Comparison of ENCODE assay signal across 23 cellular contexts in genomic region chr9:2771661-2772060, GRCh38. TPM values are rescaled to one million over a fixed set of nuclear protein-coding genes. Genes with fewer than 3 reads are reported as not detected.
DNase-seq lines count a peak whose midpoint lies in the region; ATAC-seq, FAIRE-seq and TF ChIP-seq lines count a peak whose summit lies in the region.
"Had no signal": no experiment of that assay in that cellular context is flagged by ENCODE, and none has a peak within 500 bp of the region (broad histone marks: within the 10 kb centered on the region; RNA-seq: fewer than 3 reads in every experiment).

No MANE protein-coding gene starts in this region.

- H3K4me1 Mint-ChIP-seq in GM23338 (peaks cover 14% of the 10 kb centered on the region), astrocyte (ENCODE audit: low read depth, unreplicated experiment) (peaks cover 5% of the 10 kb centered on the region)
- H3K4me1 Mint-ChIP-seq: stimulated activated memory B cell treated with anti-CD40 and anti-IgM and Interleukin-4, amounts not matched to agents 10 μg/mL and 1 μg/mL and 100 μg/mL, for 72 hours had no signal

- ATAC-seq in GM23338: no peak
- ATAC-seq in foreskin keratinocyte: no peak
- ATAC-seq in lower lobe of right lung: no peak
- ATAC-seq: CD8-positive, alpha-beta T cell; gastrocnemius medialis; HCT116; stimulated activated memory B cell treated with anti-CD40 and anti-IgM and Interleukin-4, amounts not matched to agents 10 μg/mL and 1 μg/mL and 100 μg/mL, for 72 hours had no signal

- peaks cover 27% of the 10 kb centered on the region for H3K79me2 ChIP-seq in GM23338 (replicated peaks; ENCODE audit: insufficient read depth)
- peaks cover 17% of the 10 kb centered on the region for H3K79me2 ChIP-seq in astrocyte (ENCODE audit: insufficient read depth, low read length)

- peaks cover 23% of the 10 kb centered on the region for H3K4me1 ChIP-seq in GM23338 (ENCODE audit: insufficient read depth)
- no peaks in the 10 kb centered on the region for H3K4me1 ChIP-seq in astrocyte (ENCODE audit: insufficient read depth, low read length)
- H3K4me1 ChIP-seq in foreskin keratinocyte: no peaks in the 10 kb centered on the region
- no peaks in the 10 kb centered on the region for H3K4me1 ChIP-seq in lower lobe of right lung
- H3K4me1 ChIP-seq: gastrocnemius medialis had no signal

- no peak overlapping the region for H3K4me3 Mint-ChIP-seq in GM23338
- no peak overlapping the region for H3K4me3 Mint-ChIP-seq in astrocyte (ENCODE audit: unreplicated experiment)
- H3K4me3 Mint-ChIP-seq: CD8-positive, alpha-beta T cell; stimulated activated memory B cell treated with anti-CD40 and anti-IgM and Interleukin-4, amounts not matched to agents 10 μg/mL and 1 μg/mL and 100 μg/mL, for 72 hours had no signal

- H2AFZ ChIP-seq in GM23338 (no peak overlapping the region), astrocyte (ENCODE audit: low read depth, low read length) (no peak overlapping the region)

- H3K4me2 ChIP-seq in GM23338: no peak overlapping the region
- no peak overlapping the region for H3K4me2 ChIP-seq in astrocyte (ENCODE audit: low read length)

- peaks cover 4% of the 10 kb centered on the region; the same call in 1 of the 2 replicates for H3K9me2 ChIP-seq in GM23338 (ENCODE audit: insufficient read depth)

- H3K27ac ChIP-seq in GM23338 (ENCODE audit: low read depth): 0 out of 2 replicates have a peak overlapping the region, but pooled peaks have one; percentile 40
- no peak overlapping the region for H3K27ac ChIP-seq in astrocyte (ENCODE audit: low read depth, low read length)
- H3K27ac ChIP-seq in foreskin keratinocyte: no peak overlapping the region
- no peak overlapping the region for H3K27ac ChIP-seq in lower lobe of right lung
- H3K27ac ChIP-seq: gastrocnemius medialis, neutrophil, testis had no signal

- TF ChIP-seq CTCF in GM23338 (conservative IDR thresholded peaks at IDR 0.05; ENCODE audit: low read depth in 2 of 2) (no peak), astrocyte (IDR thresholded peaks at IDR 0.05; ENCODE audit: insufficient read depth, low read depth, low read length) (no peak), foreskin keratinocyte (conservative IDR thresholded peaks at IDR 0.05) (no peak), lower lobe of right lung (IDR thresholded peaks at IDR 0.05) (no peak)

- H3K27me3 ChIP-seq in GM23338 (ENCODE audit: insufficient read depth) (no peaks in the 10 kb centered on the region), astrocyte (ENCODE audit: insufficient read depth, low read length) (no peaks in the 10 kb centered on the region), foreskin keratinocyte (no peaks in the 10 kb centered on the region), lower lobe of right lung (ENCODE audit: low read depth) (no peaks in the 10 kb centered on the region)
- H3K27me3 ChIP-seq: gastrocnemius medialis, neutrophil, testis had no signal

- intact Hi-C loops in lower lobe of right lung (cut with DNase I): no loop called here

- no peak for FAIRE-seq in astrocyte (lab: Jason Lieb, UNC)
- FAIRE-seq: endometrium had no signal

- H3K9me3 Mint-ChIP-seq in GM23338 (peaks cover 31% of the 10 kb centered on the region; the same call in 2 of the 3 replicates), astrocyte (ENCODE audit: unreplicated experiment) (peaks cover 19% of the 10 kb centered on the region)

- H3K9ac ChIP-seq in astrocyte (ENCODE audit: low read length): no peak overlapping the region

- no peaks in the 10 kb centered on the region for H3F3A ChIP-seq in GM23338 (replicated peaks; ENCODE audit: low read depth)

- H3K36me3 ChIP-seq in GM23338 (ENCODE audit: insufficient read depth) (peaks cover 18% of the 10 kb centered on the region), astrocyte (ENCODE audit: insufficient read depth, low read length) (peaks cover 33% of the 10 kb centered on the region), lower lobe of right lung (peaks cover 31% of the 10 kb centered on the region)
- H3K36me3 ChIP-seq: neutrophil had no signal

- peak; percentile 13 for DNase-seq in AG08395 (ENCODE audit: low spot score)
- DNase-seq in GM23338 (ENCODE audit: low spot score): no peak
- no peak for DNase-seq in astrocyte (ENCODE audit: low read depth)
- DNase-seq in left kidney (ENCODE audit: low read depth, low spot score): peak; percentile 6
- DNase-seq in cerebellum (ENCODE audit: low spot score): no peak
- no peak for DNase-seq in D341Med (ENCODE audit: low spot score)
- no peak for DNase-seq in foreskin keratinocyte
- no peak for DNase-seq in lower lobe of right lung
- DNase-seq: activated gamma-delta T cell treated with Interleukin-2 at 50 U/mL for 16 hours; anterior cingulate cortex; CD8-positive, alpha-beta T cell; DMS79; gastrocnemius medialis; left cardiac atrium; NCI-H1930; NCI-H510A; testis had no signal

- H3K4me3 ChIP-seq in GM23338 (no peak overlapping the region), astrocyte (ENCODE audit: insufficient read depth, low read depth, low read length) (no peak overlapping the region), lower lobe of right lung (no peak overlapping the region)
- H3K4me3 ChIP-seq: gastrocnemius medialis, testis had no signal

- H3K36me3 Mint-ChIP-seq in GM23338 (ENCODE audit: low read depth): peaks cover 62% of the 10 kb centered on the region
- peaks cover 55% of the 10 kb centered on the region for H3K36me3 Mint-ChIP-seq in astrocyte (ENCODE audit: low read depth, unreplicated experiment)

- H3K9me3 ChIP-seq in astrocyte (ENCODE audit: insufficient read depth, low read depth, low read length): peaks cover 2% of the 10 kb centered on the region
- peaks cover 27% of the 10 kb centered on the region for H3K9me3 ChIP-seq in lower lobe of right lung
- H3K9me3 ChIP-seq: neutrophil, testis had no signal

- H3K27me3 Mint-ChIP-seq in GM23338 (ENCODE audit: insufficient read depth, low read depth, poor library complexity) (no peaks in the 10 kb centered on the region), astrocyte (ENCODE audit: low read depth, unreplicated experiment) (no peaks in the 10 kb centered on the region)
- H3K27me3 Mint-ChIP-seq: stimulated activated memory B cell treated with anti-CD40 and anti-IgM and Interleukin-4, amounts not matched to agents 10 μg/mL and 1 μg/mL and 100 μg/mL, for 72 hours had no signal

- H4K20me1 ChIP-seq in GM23338 (replicated peaks; ENCODE audit: insufficient read depth) (no peaks in the 10 kb centered on the region), astrocyte (ENCODE audit: insufficient read depth, low read length) (peaks cover 19% of the 10 kb centered on the region)

- H3K27ac Mint-ChIP-seq in GM23338 (0 out of 2 replicates have a peak overlapping the region, but pooled peaks have one; percentile 7), astrocyte (ENCODE audit: unreplicated experiment) (peak overlapping the region; percentile 43)
- H3K27ac Mint-ChIP-seq: CD8-positive, alpha-beta T cell; stimulated activated memory B cell treated with anti-CD40 and anti-IgM and Interleukin-4, amounts not matched to agents 10 μg/mL and 1 μg/mL and 100 μg/mL, for 72 hours had no signal

TF ChIP-seq in GM23338, 12 proteins besides CTCF, POLR2A, EP300 and RAD21 (continues in another document):
- TF ChIP-seq ZNF114 (CRISPR knock-in tag; IDR thresholded peaks at IDR 0.05): no peak
- TF ChIP-seq CREB1 (CRISPR knock-in tag; IDR thresholded peaks at IDR 0.05; ENCODE audit: low read depth): no peak
- no peak for TF ChIP-seq STAT1 (IDR thresholded peaks at IDR 0.05; ENCODE audit: unreplicated experiment)
- TF ChIP-seq, protein P1, sequence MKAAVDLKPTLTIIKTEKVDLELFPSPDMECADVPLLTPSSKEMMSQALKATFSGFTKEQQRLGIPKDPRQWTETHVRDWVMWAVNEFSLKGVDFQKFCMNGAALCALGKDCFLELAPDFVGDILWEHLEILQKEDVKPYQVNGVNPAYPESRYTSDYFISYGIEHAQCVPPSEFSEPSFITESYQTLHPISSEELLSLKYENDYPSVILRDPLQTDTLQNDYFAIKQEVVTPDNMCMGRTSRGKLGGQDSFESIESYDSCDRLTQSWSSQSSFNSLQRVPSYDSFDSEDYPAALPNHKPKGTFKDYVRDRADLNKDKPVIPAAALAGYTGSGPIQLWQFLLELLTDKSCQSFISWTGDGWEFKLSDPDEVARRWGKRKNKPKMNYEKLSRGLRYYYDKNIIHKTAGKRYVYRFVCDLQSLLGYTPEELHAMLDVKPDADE (IDR thresholded peaks at IDR 0.05): no peak
- no peak for TF ChIP-seq JUNB (IDR thresholded peaks at IDR 0.05; ENCODE audit: unreplicated experiment)
- TF ChIP-seq EZH2phosphoT487 (IDR thresholded peaks at IDR 0.05; ENCODE audit: unreplicated experiment): no peak
- TF ChIP-seq POLR2AphosphoS5 (IDR thresholded peaks at IDR 0.05; ENCODE audit: low read depth): no peak
- TF ChIP-seq, protein P2, sequence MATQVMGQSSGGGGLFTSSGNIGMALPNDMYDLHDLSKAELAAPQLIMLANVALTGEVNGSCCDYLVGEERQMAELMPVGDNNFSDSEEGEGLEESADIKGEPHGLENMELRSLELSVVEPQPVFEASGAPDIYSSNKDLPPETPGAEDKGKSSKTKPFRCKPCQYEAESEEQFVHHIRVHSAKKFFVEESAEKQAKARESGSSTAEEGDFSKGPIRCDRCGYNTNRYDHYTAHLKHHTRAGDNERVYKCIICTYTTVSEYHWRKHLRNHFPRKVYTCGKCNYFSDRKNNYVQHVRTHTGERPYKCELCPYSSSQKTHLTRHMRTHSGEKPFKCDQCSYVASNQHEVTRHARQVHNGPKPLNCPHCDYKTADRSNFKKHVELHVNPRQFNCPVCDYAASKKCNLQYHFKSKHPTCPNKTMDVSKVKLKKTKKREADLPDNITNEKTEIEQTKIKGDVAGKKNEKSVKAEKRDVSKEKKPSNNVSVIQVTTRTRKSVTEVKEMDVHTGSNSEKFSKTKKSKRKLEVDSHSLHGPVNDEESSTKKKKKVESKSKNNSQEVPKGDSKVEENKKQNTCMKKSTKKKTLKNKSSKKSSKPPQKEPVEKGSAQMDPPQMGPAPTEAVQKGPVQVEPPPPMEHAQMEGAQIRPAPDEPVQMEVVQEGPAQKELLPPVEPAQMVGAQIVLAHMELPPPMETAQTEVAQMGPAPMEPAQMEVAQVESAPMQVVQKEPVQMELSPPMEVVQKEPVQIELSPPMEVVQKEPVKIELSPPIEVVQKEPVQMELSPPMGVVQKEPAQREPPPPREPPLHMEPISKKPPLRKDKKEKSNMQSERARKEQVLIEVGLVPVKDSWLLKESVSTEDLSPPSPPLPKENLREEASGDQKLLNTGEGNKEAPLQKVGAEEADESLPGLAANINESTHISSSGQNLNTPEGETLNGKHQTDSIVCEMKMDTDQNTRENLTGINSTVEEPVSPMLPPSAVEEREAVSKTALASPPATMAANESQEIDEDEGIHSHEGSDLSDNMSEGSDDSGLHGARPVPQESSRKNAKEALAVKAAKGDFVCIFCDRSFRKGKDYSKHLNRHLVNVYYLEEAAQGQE (IDR thresholded peaks at IDR 0.05; ENCODE audit: unreplicated experiment): no peak
- TF ChIP-seq NANOG (IDR thresholded peaks at IDR 0.05; ENCODE audit: borderline replicate concordance): no peak

RNA-seq across cellular contexts. Expression of gene KCNV2, which starts 54.4 kb away (rescaled TPM):
- total RNA-seq in GM23338 (2014; rRNA removed; shearing (Covaris generic)): not detected in 2 replicates
- polyA plus RNA-seq in GM23338 (2016; fragmentation: Nextera tagmentation; extraction: Ambion mirVana) (0.38 and 0.60 TPM in 2 replicates), foreskin keratinocyte (not detected in 2 replicates)
- total RNA-seq in astrocyte (not detected in 2 replicates), cerebellum (not detected), foreskin keratinocyte (not detected in 2 replicates), lower lobe of right lung (not detected)
- total RNA-seq: CD8-positive, alpha-beta T cell; chondrocyte; gastrocnemius medialis; left cardiac atrium; mononuclear cell had no signal

Comparison
In these comparisons a context has a peak if more than half of its experiments do, and no peak if none do; other contexts are left out.
1. DNase-seq: peak in AG08395 (single experiment) and left kidney (single experiment); none in GM23338 (single experiment), astrocyte (single experiment), cerebellum (single experiment), D341Med (single experiment), foreskin keratinocyte (0 of 2) and lower lobe of right lung (single experiment).